In genomic region chr21:34995979-34996303, GRCh38 we compare ENCODE assay signal across 16 cellular contexts. TPM values are rescaled to one million over a fixed set of nuclear protein-coding genes. Genes with fewer than 3 reads are reported as not detected.
A peak's percentile ranks its signal among the peaks of the same experiment; 100 is the strongest.
DNase-seq lines count a peak whose midpoint lies in the region; ATAC-seq and TF ChIP-seq lines count a peak whose summit lies in the region.
"Had no signal": no experiment of that assay in that cellular context is flagged by ENCODE, and none has a peak within 500 bp of the region (broad histone marks: within the 10 kb centered on the region; RNA-seq: fewer than 3 reads in every experiment).

No MANE protein-coding gene starts in this region.

- no peak overlapping the region for H3K14ac ChIP-seq in trophoblast cell (ENCODE audit: low read length)

- no peak overlapping the region for H2BK120ac ChIP-seq in trophoblast cell (ENCODE audit: insufficient read depth, low read length, poor library complexity)

- peaks cover 26% of the 10 kb centered on the region for H3K36me3 Mint-ChIP-seq in CD4-positive, CD25-positive, alpha-beta regulatory T cell
- H3K36me3 Mint-ChIP-seq in effector memory CD8-positive, alpha-beta T cell (ENCODE audit: insufficient read depth), result peaks cover 29% of the 10 kb centered on the region

- H2BK5ac ChIP-seq in trophoblast cell (ENCODE audit: low read depth, low read length, poor library complexity), result no peak overlapping the region

- no peaks in the 10 kb centered on the region for H3K27me3 ChIP-seq in CD4-positive, CD25-positive, alpha-beta regulatory T cell (ENCODE audit: control insufficient read depth, insufficient read depth, low read length)
- H3K27me3 ChIP-seq in DND-41 (ENCODE audit: insufficient read depth, low read length, poor library complexity), result no peaks in the 10 kb centered on the region
- H3K27me3 ChIP-seq in trophoblast cell (ENCODE audit: insufficient read depth, low read length), result no peaks in the 10 kb centered on the region

- peaks cover 49% of the 10 kb centered on the region for H3K4me1 ChIP-seq in CD4-positive, CD25-positive, alpha-beta regulatory T cell (ENCODE audit: control insufficient read depth, insufficient read depth, low read length, poor library complexity, severe bottlenecking)
- H3K4me1 ChIP-seq in DND-41 (ENCODE audit: insufficient read depth, low read length) (peaks cover 25% of the 10 kb centered on the region), trophoblast cell (ENCODE audit: control insufficient read depth in 1 of 2, insufficient read depth in 2 of 2, low read length in 2 of 2) (peaks cover 0 to 8% of the 10 kb centered on the region in 2 experiments)

- no peaks in the 10 kb centered on the region for H3K27me3 Mint-ChIP-seq in CD4-positive, CD25-positive, alpha-beta regulatory T cell
- H3K27me3 Mint-ChIP-seq in effector memory CD8-positive, alpha-beta T cell, result no peaks in the 10 kb centered on the region

- H3K79me1 ChIP-seq in trophoblast cell (ENCODE audit: low read length), result no peaks in the 10 kb centered on the region

- H4K12ac ChIP-seq in trophoblast cell (ENCODE audit: low read depth, low read length), result no peak overlapping the region

- peak in 1 of 2 donors; percentile 11 for ATAC-seq in CD4-positive, CD25-positive, alpha-beta regulatory T cell (ENCODE audit: low read depth in 2 of 2)
- ATAC-seq in DND-41 (ENCODE audit: insufficient read depth, low read depth) (no peak), GM19395 (IDR thresholded peaks at IDR 0.05; ENCODE audit: unreplicated experiment) (no peak)
- no peak for ATAC-seq in effector memory CD8-positive, alpha-beta T cell (replicated peaks)
- ATAC-seq: left colon, Right ventricle myocardium inferior had no signal

- H2BK12ac ChIP-seq in trophoblast cell (ENCODE audit: low read length), result no peak overlapping the region

- H3K9ac ChIP-seq in DND-41 (ENCODE audit: low read depth, low read length) (no peak overlapping the region), trophoblast cell (ENCODE audit: low read length) (no peak overlapping the region)
- H3K9ac ChIP-seq: KMS-11 had no signal

- no CpG with 5 or more reads among the region's 1 CpG for WGBS in trophoblast cell (ENCODE audit: extremely low coverage, insufficient coverage, insufficient read length)

- no peak for DNase-seq in CD4-positive, CD25-positive, alpha-beta regulatory T cell
- DNase-seq in DND-41 (no peak), trophoblast cell (peak; percentile 35 to 43), SHP77 treated with DMSO at 0.1 percent for 48 hours (lab: John Stamatoyannopoulos, UW) (no peak), GM20000 (ENCODE audit: low spot score) (no peak)
- DNase-seq in effector memory CD8-positive, alpha-beta T cell, result no peak
- DNase-seq: activated gamma-delta T cell, C1 segment of cervical spinal cord, DMS79 treated with DMSO at 0.1 percent for 48 hours, hypothalamus, left colon, NCI-H1436, NCI-H226 had no signal

- H3K79me2 ChIP-seq in DND-41 (ENCODE audit: insufficient read depth, low read length) (peaks cover 98% of the 10 kb centered on the region), trophoblast cell (ENCODE audit: control insufficient read depth, insufficient read depth, low read length, poor library complexity) (no peaks in the 10 kb centered on the region)

- peaks cover 8% of the 10 kb centered on the region for H3K36me3 ChIP-seq in CD4-positive, CD25-positive, alpha-beta regulatory T cell (ENCODE audit: control insufficient read depth, insufficient read depth, low read length)
- H3K36me3 ChIP-seq in DND-41 (ENCODE audit: insufficient read depth, low read length), result peaks cover 74% of the 10 kb centered on the region
- no peaks in the 10 kb centered on the region for H3K36me3 ChIP-seq in trophoblast cell (ENCODE audit: control insufficient read depth in 1 of 2, insufficient read depth in 2 of 2, low read length in 2 of 2)

- H3K4me2 ChIP-seq in DND-41 (ENCODE audit: insufficient read depth, low read length), result no peak overlapping the region
- no peak overlapping the region for H3K4me2 ChIP-seq in trophoblast cell (ENCODE audit: low read length)
- H3K4me2 ChIP-seq: KMS-11 had no signal

- H4K91ac ChIP-seq in trophoblast cell (ENCODE audit: low read depth, low read length), result no peak overlapping the region

- no peak overlapping the region for H2AFZ ChIP-seq in DND-41 (ENCODE audit: low read depth, low read length)
- H2AFZ ChIP-seq in trophoblast cell (ENCODE audit: insufficient read depth, low read length, poor library complexity), result no peak overlapping the region

- no peak overlapping the region for H3K18ac ChIP-seq in trophoblast cell (ENCODE audit: low read length)

- peaks cover 33 to 77% (median 59%) of the 10 kb centered on the region in 4 donors for H3K4me1 Mint-ChIP-seq in CD4-positive, CD25-positive, alpha-beta regulatory T cell
- peaks cover 65 to 68% of the 10 kb centered on the region in 2 donors for H3K4me1 Mint-ChIP-seq in effector memory CD8-positive, alpha-beta T cell (ENCODE audit: low read depth in 2 of 2)

- peak overlapping the region; percentile 38 for H3K27ac ChIP-seq in CD4-positive, CD25-positive, alpha-beta regulatory T cell (ENCODE audit: insufficient read depth, low read length, poor library complexity, severe bottlenecking)
- H3K27ac ChIP-seq in DND-41 (ENCODE audit: low read length) (peak overlapping the region; percentile 29; the same call in 1 of the 2 replicates), trophoblast cell (ENCODE audit: low read depth, low read length) (no peak overlapping the region)
- H3K27ac ChIP-seq: KMS-11 had no signal

- H4K8ac ChIP-seq in trophoblast cell (ENCODE audit: low read depth, low read length), result no peak overlapping the region

- H3K4me3 Mint-ChIP-seq in CD4-positive, CD25-positive, alpha-beta regulatory T cell, result peak overlapping the region in 2 of 4 donors; percentile 22 to 82
- peak overlapping the region; percentile 47 to 54 for H3K4me3 Mint-ChIP-seq in effector memory CD8-positive, alpha-beta T cell

- no peak overlapping the region for H3K4me3 ChIP-seq in CD4-positive, CD25-positive, alpha-beta regulatory T cell (ENCODE audit: low read depth, low read length)
- H3K4me3 ChIP-seq in DND-41 (ENCODE audit: low read depth in 1 of 2, low read length in 2 of 2) (no peak overlapping the region), trophoblast cell (ENCODE audit: low read depth, low read length) (no peak overlapping the region)

- no peaks in the 10 kb centered on the region for H3K9me3 ChIP-seq in CD4-positive, CD25-positive, alpha-beta regulatory T cell (ENCODE audit: control insufficient read depth in 2 of 2, low read length in 2 of 2)
- no peaks in the 10 kb centered on the region for H3K9me3 ChIP-seq in DND-41 (ENCODE audit: insufficient read depth, low read length, severe bottlenecking)
- H3K9me3 ChIP-seq in trophoblast cell (ENCODE audit: insufficient read depth, low read depth, low read length), result peaks cover 2% of the 10 kb centered on the region

- H2AK5ac ChIP-seq in trophoblast cell (ENCODE audit: low read length), result no peak overlapping the region

- H3K4ac ChIP-seq in trophoblast cell (ENCODE audit: low read depth, low read length), result no peak overlapping the region

- H4K20me1 ChIP-seq in DND-41 (ENCODE audit: insufficient read depth, low read length), result peaks cover 84% of the 10 kb centered on the region

- no peak overlapping the region for H3K23ac ChIP-seq in trophoblast cell (ENCODE audit: low read length)

- peak overlapping the region; percentile 37 to 96 (median 93) for H3K27ac Mint-ChIP-seq in CD4-positive, CD25-positive, alpha-beta regulatory T cell
- peak overlapping the region; percentile 73 to 94 for H3K27ac Mint-ChIP-seq in effector memory CD8-positive, alpha-beta T cell

- no peak for TF ChIP-seq CTCF in DND-41 (IDR thresholded peaks at IDR 0.05; ENCODE audit: borderline replicate concordance, extremely low read depth, low read length, poor library complexity, severe bottlenecking)
- no peak for TF ChIP-seq CTCF in GM20000 (IDR thresholded peaks at IDR 0.05; ENCODE audit: extremely low read depth, missing control alignments)

- no peaks in the 10 kb centered on the region for H3K9me3 Mint-ChIP-seq in CD4-positive, CD25-positive, alpha-beta regulatory T cell
- no peaks in the 10 kb centered on the region for H3K9me3 Mint-ChIP-seq in effector memory CD8-positive, alpha-beta T cell

RNA-seq across cellular contexts. Expression of gene RUNX1, which starts 53.2 kb away (rescaled TPM):
- 133 TPM for total RNA-seq in CD4-positive, CD25-positive, alpha-beta regulatory T cell
- 10 to 100 TPM; 14.2 to 22.7 (median 21.0) TPM for polyA plus RNA-seq in CD4-positive, CD25-positive, alpha-beta regulatory T cell
- polyA plus RNA-seq in trophoblast cell (2013), result 64.0 and 64.4 TPM in 2 replicates

Comparison
In these comparisons a context has a peak if more than half of its experiments do, and no peak if none do; other contexts are left out.
1. DNase-seq: peak in trophoblast cell (2 of 2); none in CD4-positive, CD25-positive, alpha-beta regulatory T cell (0 of 3), DND-41 (single experiment), effector memory CD8-positive, alpha-beta T cell (0 of 3), SHP77 treated with DMSO at 0.1 percent for 48 hours (single experiment) and GM20000 (single experiment).